In genomic region chrX:109498434-109498833, GRCh38 we compare ENCODE assay signal across 28 cellular contexts. TPM values are rescaled to one million over a fixed set of nuclear protein-coding genes. Genes with fewer than 3 reads are reported as not detected.
"Had no signal": no experiment of that assay in that cellular context is flagged by ENCODE, and none has a peak within 500 bp of the region (broad histone marks: within the 10 kb centered on the region; RNA-seq: fewer than 3 reads in every experiment).

No MANE protein-coding gene starts in this region.

- ATAC-seq: effector memory CD8-positive, alpha-beta T cell; esophagus mucosa; gastrocnemius medialis; heart right ventricle; left cardiac atrium; left lung; left ventricle myocardium superior; lower lobe of right lung; mucosa of descending colon; naive thymus-derived CD8-positive, alpha-beta T cell had no signal

- H3K4me3 Mint-ChIP-seq: dendritic cell treated with granulocyte-macrophage colony-stimulating factor and Interleukin-4, amounts not matched to agents 40 ng/mL and 50 ng/mL, for 4 days; effector memory CD8-positive, alpha-beta T cell; endodermal cell; mesothelial cell of epicardium; naive B cell; naive thymus-derived CD8-positive, alpha-beta T cell had no signal

- DNase-seq: cortex of kidney; effector CD8-positive, alpha-beta T cell; effector memory CD8-positive, alpha-beta T cell; endodermal cell; esophagus squamous epithelium; foreskin fibroblast; foreskin melanocyte; gastrocnemius medialis; glutamatergic neuron; head of caudate nucleus; heart right ventricle; hippocampal formation; left cardiac atrium; left lung; left ventricle myocardium superior; lower lobe of right lung; mesenchymal stem cell; mucosa of descending colon; naive B cell; naive thymus-derived CD8-positive, alpha-beta T cell had no signal

- H3K36me3 Mint-ChIP-seq: mesothelial cell of epicardium; naive B cell; naive thymus-derived CD8-positive, alpha-beta T cell had no signal

- H3K9me3 Mint-ChIP-seq: dendritic cell treated with granulocyte-macrophage colony-stimulating factor and Interleukin-4, amounts not matched to agents 40 ng/mL and 50 ng/mL, for 4 days; effector memory CD8-positive, alpha-beta T cell; endodermal cell; mesothelial cell of epicardium; naive B cell; naive thymus-derived CD8-positive, alpha-beta T cell had no signal

- H3K4me1 Mint-ChIP-seq: mesothelial cell of epicardium; naive B cell; naive thymus-derived CD8-positive, alpha-beta T cell had no signal

- H3K27me3 Mint-ChIP-seq: dendritic cell treated with granulocyte-macrophage colony-stimulating factor and Interleukin-4, amounts not matched to agents 40 ng/mL and 50 ng/mL, for 4 days had no signal

RNA-seq across cellular contexts. Expression of gene GUCY2F, which starts 16.5 kb away (rescaled TPM):
- total RNA-seq: dermis microvascular lymphatic vessel endothelial cell; esophagus mucosa; esophagus squamous epithelium; gastrocnemius medialis; glomerular endothelial cell; heart right ventricle; kidney epithelial cell; left cardiac atrium; left ventricle myocardium superior; lower leg skin; mesenteric fat pad; mesothelial cell of epicardium; mucosa of descending colon; naive thymus-derived CD8-positive, alpha-beta T cell had no signal
